In genomic region chr21:14870841-14871126, GRCh38 we compare ENCODE assay signal across 19 cellular contexts.
A peak's percentile ranks its signal among the peaks of the same experiment; 100 is the strongest.
DNase-seq lines count a peak whose midpoint lies in the region; ATAC-seq and TF ChIP-seq lines count a peak whose summit lies in the region.
"Had no signal": no experiment of that assay in that cellular context is flagged by ENCODE, and none has a peak within 500 bp of the region (broad histone marks: within the 10 kb centered on the region; RNA-seq: fewer than 3 reads in every experiment).

No MANE protein-coding gene starts in this region.

- no peak overlapping the region for H3K4me3 Mint-ChIP-seq in nephron
- H3K4me3 Mint-ChIP-seq: endodermal cell, natural killer cell had no signal

- H3K4me1 Mint-ChIP-seq in nephron = peaks cover 21% of the 10 kb centered on the region
- H3K4me1 Mint-ChIP-seq: natural killer cell had no signal

- TF ChIP-seq CTCF in LNCaP clone FGC (IDR thresholded peaks at IDR 0.05; ENCODE audit: control insufficient read depth, extremely low read depth, insufficient read depth) (no peak), nephron (IDR thresholded peaks at IDR 0.05; ENCODE audit: unreplicated experiment in 3 of 3) (no peak)

- ATAC-seq in GM18868 (IDR thresholded peaks at IDR 0.05; ENCODE audit: unreplicated experiment) = peak; percentile 31
- ATAC-seq in HG02588 (IDR thresholded peaks at IDR 0.05; ENCODE audit: unreplicated experiment) = peak; percentile 10
- no peak for ATAC-seq in GM18520 (IDR thresholded peaks at IDR 0.05; ENCODE audit: unreplicated experiment)
- ATAC-seq in aorta (ENCODE audit: low FRiP score) = no peak
- ATAC-seq: heart left ventricle, natural killer cell had no signal

- intact Hi-C loops in aorta (cut with DNase I) = no loop called here

- no peak for DNase-seq in LNCaP clone FGC (ENCODE audit: low read depth)
- no peak for DNase-seq in aorta
- DNase-seq in NCI-H510A (lab: John Stamatoyannopoulos, UW) = no peak
- DNase-seq in NOMO-1 (lab: John Stamatoyannopoulos, UW; ENCODE audit: unreplicated experiment in 2 of 2) = no peak
- DNase-seq: activated CD4-positive, CD25-positive, alpha-beta regulatory T cell treated with anti-CD3 and anti-CD28 coated beads, Interleukin-2, amount 50 U/mL, for 72 hours; Caco-2; cerebellar nuclear complex; endodermal cell; heart left ventricle; natural killer cell; NCI-H1436 treated with DMSO at 0.1 percent for 48 hours; small intestine had no signal

- no peaks in the 10 kb centered on the region for H3K36me3 ChIP-seq in aorta (ENCODE audit: control insufficient read depth in 1 of 2, insufficient read depth in 2 of 2, low read length in 1 of 2)
- H3K36me3 ChIP-seq: heart left ventricle, prostate gland, thoracic aorta had no signal

- peaks cover 0 to 2% of the 10 kb centered on the region in 2 donors for H3K4me1 ChIP-seq in aorta (ENCODE audit: control insufficient read depth in 1 of 2, insufficient read depth in 2 of 2, low read length in 2 of 2)

- H3K9me3 ChIP-seq in aorta (ENCODE audit: control insufficient read depth, low read length) = no peaks in the 10 kb centered on the region
- H3K9me3 ChIP-seq: Caco-2, heart left ventricle, prostate gland, thoracic aorta had no signal

- H3K27ac Mint-ChIP-seq in nephron = peak overlapping the region; percentile 14 to 75 (median 47)
- H3K27ac Mint-ChIP-seq: activated T-helper 2 cell treated with anti-CD3 and anti-CD28 coated beads, Interferon-gamma antibody, Interleukin-2, Interleukin-4, amounts not matched to agents 10 μg/mL and 5 μg/mL and 100 μg/mL, durations not matched to agents 14 hours and 24 hours and 36 hours; endodermal cell; natural killer cell had no signal

- 90 to 94% methylated on average over 2 of the region's 2 CpGs for WGBS in aorta, 2 donors

- H3K27me3 Mint-ChIP-seq in nephron (ENCODE audit: low read depth) = no peaks in the 10 kb centered on the region

- H3K4me3 ChIP-seq in LNCaP clone FGC (ENCODE audit: low read depth, low read length) = peak overlapping the region; percentile 17
- no peak overlapping the region for H3K4me3 ChIP-seq in aorta (ENCODE audit: low read length in 2 of 2)
- H3K4me3 ChIP-seq: heart left ventricle, prostate gland, thoracic aorta had no signal

- H3K27me3 ChIP-seq in aorta (ENCODE audit: control insufficient read depth in 1 of 2, insufficient read depth in 2 of 2, low read length in 1 of 2) = no peaks in the 10 kb centered on the region
- H3K27me3 ChIP-seq: heart left ventricle had no signal

- H3K27ac ChIP-seq in aorta (ENCODE audit: low read depth in 1 of 2, low read length in 2 of 2) = no peak overlapping the region
- H3K27ac ChIP-seq: thoracic aorta had no signal

- H3K9me3 Mint-ChIP-seq in nephron = no peaks in the 10 kb centered on the region
- H3K9me3 Mint-ChIP-seq: activated T-helper 2 cell treated with anti-CD3 and anti-CD28 coated beads, Interferon-gamma antibody, Interleukin-2, Interleukin-4, amounts not matched to agents 10 μg/mL and 5 μg/mL and 100 μg/mL, durations not matched to agents 14 hours and 24 hours and 36 hours; endodermal cell; natural killer cell had no signal

- no peaks in the 10 kb centered on the region for H3K36me3 Mint-ChIP-seq in nephron (ENCODE audit: low read depth)
- H3K36me3 Mint-ChIP-seq: natural killer cell had no signal

Comparison
In these comparisons a context has a peak if more than half of its experiments do, and no peak if none do; other contexts are left out.
1. ATAC-seq: peak in GM18868 (single experiment) and HG02588 (single experiment); none in GM18520 (single experiment) and aorta (single experiment).